11 cellular contexts compared by ENCODE assay signal in the genomic region with DNA sequence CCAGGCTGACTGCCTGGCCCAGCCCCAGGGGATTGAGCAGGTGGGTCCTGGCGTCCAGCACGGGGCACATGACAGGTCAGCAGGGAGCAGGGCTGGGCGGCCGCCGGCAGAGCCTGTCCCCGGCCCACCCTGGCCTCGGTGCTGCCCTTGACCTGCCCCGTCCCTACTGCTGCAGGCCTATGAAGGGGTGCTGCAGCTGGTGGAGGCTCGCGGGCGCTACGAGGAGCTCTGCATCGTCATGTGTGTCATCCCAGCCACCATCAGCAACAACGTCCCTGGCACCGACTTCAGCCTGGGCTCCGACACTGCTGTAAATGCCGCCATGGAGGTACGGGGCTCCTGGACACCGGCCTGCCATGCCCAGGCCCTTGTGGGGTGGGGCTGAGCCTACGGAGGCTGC. TPM values are rescaled to one million over a fixed set of nuclear protein-coding genes. Genes with fewer than 3 reads are reported as not detected.
"Had no signal": no experiment of that assay in that cellular context is flagged by ENCODE, and none has a peak within 500 bp of the region (broad histone marks: within the 10 kb centered on the region; RNA-seq: fewer than 3 reads in every experiment).

No MANE protein-coding gene starts in this region.

- H3K4me3 Mint-ChIP-seq: HFFc6 had no signal

- H3K9me3 Mint-ChIP-seq: HFFc6 had no signal

- ATAC-seq: HCT116 had no signal

- DNase-seq: GM23248, GOT3, H7, HFFc6, IMR-90, KBM-7 had no signal

- H3K9ac ChIP-seq: GM23248 had no signal

- H3K4me1 ChIP-seq: HAP-1 had no signal

- H3K4me3 ChIP-seq: GM23248, HAP-1 had no signal

- H3K27ac Mint-ChIP-seq: HFFc6 had no signal

- H2AFZ ChIP-seq: GM23248 had no signal

- H3K27ac ChIP-seq: GM23248, HL-60 had no signal

- H3K9me3 ChIP-seq: HAP-1 had no signal

RNA-seq across cellular contexts. Expression of a gene that starts 29.8 kb away (rescaled TPM):
- total RNA-seq: IMR-90 had no signal
- polyA plus RNA-seq: GM23248, IMR-90 had no signal

RNA-seq across cellular contexts. Expression of a gene that starts 37.9 kb away (rescaled TPM):
- total RNA-seq: GM23248, H4, HT1080, IMR-90 had no signal
- polyA plus RNA-seq: GM23248 had no signal
